In the genomic region with DNA sequence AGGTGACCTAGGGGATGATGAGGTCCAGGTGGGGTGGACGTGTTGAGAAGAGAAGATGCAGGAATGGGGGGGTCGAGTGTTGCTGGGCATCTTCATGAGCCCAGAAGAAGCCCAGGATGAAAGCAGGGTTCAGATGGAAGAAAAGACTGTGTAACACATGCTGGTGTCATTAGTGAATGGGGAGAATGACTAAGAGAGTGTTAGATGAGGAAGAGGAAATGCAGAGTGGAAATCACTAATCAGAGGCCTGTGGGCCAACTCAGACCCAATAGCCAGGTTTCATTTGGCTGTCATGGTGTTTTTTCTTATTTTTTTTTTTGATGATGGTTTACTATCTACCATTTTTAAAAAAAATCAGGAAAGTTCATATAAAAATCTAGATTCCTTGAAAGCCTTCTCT, we compare ENCODE assay signal across 1 cellular context.
TF ChIP-seq lines count a peak whose summit lies in the region.

No MANE protein-coding gene starts in this region.

TF ChIP-seq in H1, 55 proteins besides CTCF, POLR2A, EP300 and RAD21:
- TF ChIP-seq, protein P1, sequence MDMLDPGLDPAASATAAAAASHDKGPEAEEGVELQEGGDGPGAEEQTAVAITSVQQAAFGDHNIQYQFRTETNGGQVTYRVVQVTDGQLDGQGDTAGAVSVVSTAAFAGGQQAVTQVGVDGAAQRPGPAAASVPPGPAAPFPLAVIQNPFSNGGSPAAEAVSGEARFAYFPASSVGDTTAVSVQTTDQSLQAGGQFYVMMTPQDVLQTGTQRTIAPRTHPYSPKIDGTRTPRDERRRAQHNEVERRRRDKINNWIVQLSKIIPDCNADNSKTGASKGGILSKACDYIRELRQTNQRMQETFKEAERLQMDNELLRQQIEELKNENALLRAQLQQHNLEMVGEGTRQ (IDR thresholded peaks at IDR 0.05; ENCODE audit: low read length) = no peak
- TF ChIP-seq EZH2 (IDR thresholded peaks at IDR 0.05; ENCODE audit: low read depth, low read length, severe bottlenecking) (no peak), SIN3A (conservative IDR thresholded peaks at IDR 0.05 in 1 of 2, IDR thresholded peaks at IDR 0.05 in 1 of 2; ENCODE audit: low read depth in 1 of 2, low read length in 2 of 2) (no peak), SP2 (IDR thresholded peaks at IDR 0.05; ENCODE audit: low read length) (no peak), BCL11A (IDR thresholded peaks at IDR 0.05; ENCODE audit: low read depth in 2 of 2, low read length in 2 of 2) (no peak), CHD1 (IDR thresholded peaks at IDR 0.05; ENCODE audit: low read depth, low read length) (no peak), SP4 (IDR thresholded peaks at IDR 0.05; ENCODE audit: low read length) (no peak), SP1 (IDR thresholded peaks at IDR 0.05; ENCODE audit: low read depth, low read length) (no peak), BRCA1 (IDR thresholded peaks at IDR 0.05; ENCODE audit: low read depth, low read length) (no peak), KDM1A (IDR thresholded peaks at IDR 0.05; ENCODE audit: borderline replicate concordance, low read length) (no peak), KDM5A (IDR thresholded peaks at IDR 0.05; ENCODE audit: low read length) (no peak), CREB1 (IDR thresholded peaks at IDR 0.05) (no peak), SUZ12 (IDR thresholded peaks at IDR 0.05; ENCODE audit: low read length) (no peak), TCF12 (IDR thresholded peaks at IDR 0.05; ENCODE audit: low read depth, low read length) (no peak), EGR1 (IDR thresholded peaks at IDR 0.05; ENCODE audit: borderline replicate concordance, low read depth, low read length) (no peak)
- TF ChIP-seq, protein P2, sequence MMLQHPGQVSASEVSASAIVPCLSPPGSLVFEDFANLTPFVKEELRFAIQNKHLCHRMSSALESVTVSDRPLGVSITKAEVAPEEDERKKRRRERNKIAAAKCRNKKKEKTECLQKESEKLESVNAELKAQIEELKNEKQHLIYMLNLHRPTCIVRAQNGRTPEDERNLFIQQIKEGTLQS (IDR thresholded peaks at IDR 0.05; ENCODE audit: insufficient read depth, low read depth, low read length) = no peak
